8 cellular contexts compared by ENCODE assay signal in genomic region chr19:3970808-3971598, GRCh38. TPM values are rescaled to one million over a fixed set of nuclear protein-coding genes. Genes with fewer than 3 reads are reported as not detected.
DNase-seq lines count a peak whose midpoint lies in the region; ATAC-seq, FAIRE-seq and TF ChIP-seq lines count a peak whose summit lies in the region.

DAPK3 (minus strand) TSS chr19:3971099; CDS start chr19:3969735, 1,364 bp downstream.

- peak within 1 kb of the TSS; percentile 96 for H3K4me3 Mint-ChIP-seq in astrocyte (ENCODE audit: unreplicated experiment)

- no peaks in the 10 kb centered on the region for H3K9me3 Mint-ChIP-seq in astrocyte (ENCODE audit: unreplicated experiment)

- peak within 1 kb of the TSS; percentile 97 for H3K27ac Mint-ChIP-seq in astrocyte (ENCODE audit: unreplicated experiment)

- H3K27ac ChIP-seq in astrocyte (ENCODE audit: low read depth, low read length), result peak within 1 kb of the TSS; percentile 93

- H3K36me3 ChIP-seq in astrocyte (ENCODE audit: insufficient read depth, low read length), result peaks cover 25% of the 10 kb centered on the region

- H3K79me2 ChIP-seq in astrocyte (ENCODE audit: insufficient read depth, low read length), result peaks cover 51% of the 10 kb centered on the region

- peak within 1 kb of the TSS; percentile 87 for H3K4me3 ChIP-seq in astrocyte (ENCODE audit: insufficient read depth, low read depth, low read length)

- H3K4me2 ChIP-seq in astrocyte (ENCODE audit: low read length), result peak within 1 kb of the TSS; percentile 99

- FAIRE-seq in astrocyte (lab: Jason Lieb, UNC), result no peak

- H3K9me3 ChIP-seq in astrocyte (ENCODE audit: insufficient read depth, low read depth, low read length), result no peaks in the 10 kb centered on the region

- peaks cover 23% of the 10 kb centered on the region for H3K4me1 Mint-ChIP-seq in astrocyte (ENCODE audit: low read depth, unreplicated experiment)

- peak within 1 kb of the TSS; percentile 100 for H3K9ac ChIP-seq in astrocyte (ENCODE audit: low read length)

- peak; percentile 88 for ATAC-seq in GM18505 (IDR thresholded peaks at IDR 0.05; ENCODE audit: unreplicated experiment)
- peak; percentile 82 for ATAC-seq in HG02973 (IDR thresholded peaks at IDR 0.05; ENCODE audit: unreplicated experiment)

- no peak for TF ChIP-seq CTCF in astrocyte (IDR thresholded peaks at IDR 0.05; ENCODE audit: insufficient read depth, low read depth, low read length)

- no peaks in the 10 kb centered on the region for H3K27me3 Mint-ChIP-seq in astrocyte (ENCODE audit: low read depth, unreplicated experiment)

- no peaks in the 10 kb centered on the region for H3K27me3 ChIP-seq in astrocyte (ENCODE audit: insufficient read depth, low read length)

- H2AFZ ChIP-seq in astrocyte (ENCODE audit: low read depth, low read length), result no peak within 1 kb of the TSS

- H3K36me3 Mint-ChIP-seq in astrocyte (ENCODE audit: low read depth, unreplicated experiment), result peaks cover 14% of the 10 kb centered on the region

- H3K4me1 ChIP-seq in astrocyte (ENCODE audit: insufficient read depth, low read length), result peaks cover 29% of the 10 kb centered on the region

- DNase-seq in NCI-H2029 (lab: John Stamatoyannopoulos, UW) (peak; percentile 98), T-helper 22 cell (ENCODE audit: low read depth) (peak; percentile 82), astrocyte (ENCODE audit: low read depth) (peak; percentile 95), hepatic stellate cell (ENCODE audit: low spot score) (peak; percentile 98), renal cortical epithelial cell (ENCODE audit: low read depth) (peak; percentile 95), cortex of kidney (lab: John Stamatoyannopoulos, UW) (no peak)

- H4K20me1 ChIP-seq in astrocyte (ENCODE audit: insufficient read depth, low read length), result peaks cover 70% of the 10 kb centered on the region

- peak; percentile 64 for TF ChIP-seq POLR2A in GM18505 (IDR thresholded peaks at IDR 0.05; ENCODE audit: borderline replicate concordance, extremely low read depth, insufficient read depth, insufficient read length)

RNA-seq across cellular contexts. Expression of gene DAPK3, which starts in this region (rescaled TPM):
- total RNA-seq in astrocyte (242 and 264 TPM in 2 replicates), renal cortical epithelial cell (217 and 258 TPM in 2 replicates)
